In the genomic region with DNA sequence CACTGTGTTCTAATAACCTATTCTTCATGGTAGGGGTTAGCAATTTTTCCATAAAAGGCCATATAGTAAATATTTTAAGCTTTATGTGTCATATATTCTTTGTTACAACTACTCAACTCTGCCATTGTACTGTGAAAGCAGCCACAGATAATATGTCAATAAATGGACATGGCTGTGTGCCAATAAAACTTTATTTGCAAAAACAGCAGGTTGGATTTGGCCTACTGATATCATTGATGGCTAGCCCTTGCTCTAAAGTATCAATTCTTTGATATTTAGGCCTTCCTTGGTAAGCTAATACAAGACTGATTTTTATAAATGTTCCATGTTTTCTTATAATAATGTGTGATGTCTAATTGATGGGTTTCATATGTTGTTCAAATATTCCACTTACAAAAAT, we compare ENCODE assay signal across 31 cellular contexts.
DNase-seq lines count a peak whose midpoint lies in the region; ATAC-seq, FAIRE-seq and TF ChIP-seq lines count a peak whose summit lies in the region.
"Had no signal": no experiment of that assay in that cellular context is flagged by ENCODE, and none has a peak within 500 bp of the region (broad histone marks: within the 10 kb centered on the region; RNA-seq: fewer than 3 reads in every experiment).

No MANE protein-coding gene starts in this region.

- intact Hi-C loops in GM12878 (cut with micrococcal nuclease; ENCODE audit: unreplicated experiment) (no loop called here), K562 (cut with micrococcal nuclease) (no loop called here)

- TF ChIP-seq POLR2A in GM12878 (IDR thresholded peaks at IDR 0.05; ENCODE audit: low read depth, low read length) (no peak), K562 (conservative IDR thresholded peaks at IDR 0.05) (no peak)

- H3K27me3 ChIP-seq in GM12878 (replicated peaks in 1 of 2; ENCODE audit: control insufficient read depth in 2 of 2, insufficient read depth in 2 of 2, low read length in 1 of 2) = no peaks in the 10 kb centered on the region
- H3K27me3 ChIP-seq in K562 (ENCODE audit: control insufficient read depth in 2 of 2, insufficient read depth in 2 of 2, low read length in 2 of 2) = peaks cover 0 to 5% of the 10 kb centered on the region in 2 experiments; a peak in 1 of 5 replicates
- H3K27me3 ChIP-seq: BE2C; BLaER1; BLaER1 treated with 17β-estradiol and CSF1 and Interleukin-3, amounts not matched to agents 10 nM and 100 nM had no signal

- H3K9ac ChIP-seq in GM12878 (ENCODE audit: control insufficient read depth, insufficient read depth, low read length) (no peak overlapping the region), K562 (ENCODE audit: insufficient read depth in 1 of 2, low read depth in 2 of 2, low read length in 2 of 2) (no peak overlapping the region)
- H3K9ac ChIP-seq: BLaER1; BLaER1 treated with 17β-estradiol and CSF1 and Interleukin-3, amounts not matched to agents 10 nM and 100 nM had no signal

- DNase-seq in GM12878 (ENCODE audit: low read depth, low spot score) (no peak), K562 (ENCODE audit: extremely low read depth in 1 of 4, low spot score in 3 of 4) (no peak), hypothalamus (lab: John Stamatoyannopoulos, UW) (no peak)
- DNase-seq: 8988T; ACHN; AML-193; BE2C; C1 segment of cervical spinal cord; Caco-2; Calu3; CD4-positive, alpha-beta memory T cell; CD4-positive, alpha-beta T cell; CD4-positive, CD25-positive, alpha-beta regulatory T cell; CD8-positive, alpha-beta memory T cell; CD8-positive, alpha-beta T cell; COR-L47; DMS 273 treated with DMSO at 0.1 percent for 48 hours; DMS153; DMS53; DMS79; DMS79 treated with DMSO at 0.1 percent for 48 hours; DND-41; EL had no signal

- BruUV-seq in GM12878 (replicated peaks; lab: Mats Ljungman, UMichigan) (no TSS peak), K562 (replicated peaks; lab: Mats Ljungman, UMichigan) (no TSS peak)

- H3K4me1 ChIP-seq in GM12878 (ENCODE audit: control insufficient read depth, insufficient read depth, low read length) (no peaks in the 10 kb centered on the region), K562 (replicated peaks in 1 of 2; ENCODE audit: control insufficient read depth in 2 of 2, insufficient read depth in 2 of 2, low read length in 2 of 2) (no peaks in the 10 kb centered on the region)
- H3K4me1 ChIP-seq: A549, BE2C, Caco-2 had no signal

- POLR2A ChIA-PET in GM12878 (lab: Charles Lee) = no interaction called here
- POLR2A ChIA-PET in K562 (lab: Yijun Ruan, JAX) = no interaction called here

- H4K20me1 ChIP-seq in GM12878 (ENCODE audit: control insufficient read depth, insufficient read depth) (no peaks in the 10 kb centered on the region), K562 (replicated peaks; ENCODE audit: control insufficient read depth, insufficient read depth, low read length) (no peaks in the 10 kb centered on the region)
- H4K20me1 ChIP-seq: BLaER1; BLaER1 treated with 17β-estradiol and CSF1 and Interleukin-3, amounts not matched to agents 10 nM and 100 nM had no signal

- RAD21 ChIA-PET in GM12878 (lab: Charles Lee; ENCODE audit: unreplicated experiment) = no interaction called here

- H2AFZ ChIP-seq in GM12878 (ENCODE audit: control insufficient read depth, low read depth, low read length) = no peak overlapping the region
- H2AFZ ChIP-seq in K562 (ENCODE audit: low read depth, low read length) = no peak overlapping the region

- no peaks in the 10 kb centered on the region for H3K9me1 ChIP-seq in K562 (ENCODE audit: control insufficient read depth, insufficient read depth, low read length)

- H3K4me2 ChIP-seq in GM12878 (ENCODE audit: control insufficient read depth, insufficient read depth) (no peak overlapping the region), K562 (ENCODE audit: insufficient read depth, low read length) (no peak overlapping the region)
- H3K4me2 ChIP-seq: A549; BLaER1; BLaER1 treated with 17β-estradiol and CSF1 and Interleukin-3, amounts not matched to agents 10 nM and 100 nM had no signal

- H3K36me3 ChIP-seq in GM12878 (ENCODE audit: control insufficient read depth in 2 of 2, insufficient read depth in 2 of 2, low read length in 1 of 2) (no peaks in the 10 kb centered on the region), K562 (ENCODE audit: control insufficient read depth, insufficient read depth, low read length) (no peaks in the 10 kb centered on the region)
- H3K36me3 ChIP-seq: BE2C; BLaER1; BLaER1 treated with 17β-estradiol and CSF1 and Interleukin-3, amounts not matched to agents 10 nM and 100 nM had no signal

- TF ChIP-seq RAD21 in GM12878 (IDR thresholded peaks at IDR 0.05; ENCODE audit: insufficient read depth, low read depth, low read length) (no peak), K562 (CRISPR knock-in tag; conservative IDR thresholded peaks at IDR 0.05 in 1 of 2, IDR thresholded peaks at IDR 0.05 in 1 of 2) (no peak)

- ATAC-seq in GM12878 (no peak), K562 (no peak), HG03469 (IDR thresholded peaks at IDR 0.05; ENCODE audit: unreplicated experiment) (no peak)
- ATAC-seq: A549; CD8-positive, alpha-beta T cell had no signal

- TF ChIP-seq EP300 in GM12878 (IDR thresholded peaks at IDR 0.05; ENCODE audit: borderline replicate concordance in 1 of 2, control insufficient read depth in 1 of 2, low read depth in 2 of 2, low read length in 2 of 2) = no peak
- TF ChIP-seq EP300 in K562 (IDR thresholded peaks at IDR 0.05; ENCODE audit: low read length) = no peak

- H3K79me2 ChIP-seq in GM12878 (ENCODE audit: control insufficient read depth, insufficient read depth, low read length) = no peaks in the 10 kb centered on the region
- H3K79me2 ChIP-seq in K562 (ENCODE audit: control insufficient read depth, insufficient read depth, low read length) = no peaks in the 10 kb centered on the region

- FAIRE-seq in GM12878 (lab: Jason Lieb, UNC) (no peak), K562 (lab: Jason Lieb, UNC) (no peak)
- FAIRE-seq: A204.1, A549, D721Med had no signal

- H3K9me3 ChIP-seq in GM12878 (replicated peaks; ENCODE audit: control insufficient read depth, insufficient read depth, low read length) = no peaks in the 10 kb centered on the region
- H3K9me3 ChIP-seq in K562 (replicated peaks; ENCODE audit: control insufficient read depth, insufficient read depth, low read depth, low read length) = no peaks in the 10 kb centered on the region
- H3K9me3 ChIP-seq: A549, BE2C, BLaER1 had no signal

- SMC1A ChIA-PET in GM12878 (lab: Charles Lee; ENCODE audit: uncharacterized antibody, unreplicated experiment) = interaction anchor here (1.2 kb wide), 1 partner anchor 20 kb away, joined by 3 read pairs; no protein-coding TSS in a partner anchor

- H3K27ac ChIP-seq in GM12878 (ENCODE audit: control insufficient read depth, insufficient read depth) (no peak overlapping the region), K562 (ENCODE audit: extremely low read depth, low read depth, low read length) (no peak overlapping the region)
- H3K27ac ChIP-seq: 22Rv1; A549; BLaER1; BLaER1 treated with 17β-estradiol and CSF1 and Interleukin-3, amounts not matched to agents 10 nM and 100 nM; C4-2B had no signal

- CTCF ChIA-PET in GM12878 (lab: Yijun Ruan, JAX) = no interaction called here
- CTCF ChIA-PET in K562 (lab: Yijun Ruan, JAX; ENCODE audit: low intra/inter-chr PET ratio) = no interaction called here

- TF ChIP-seq CTCF in GM12878 (IDR thresholded peaks at IDR 0.05 in 2 of 3, conservative IDR thresholded peaks at IDR 0.05 in 1 of 3; ENCODE audit: control insufficient read depth in 2 of 3, extremely low read depth in 1 of 3, insufficient read depth in 1 of 3, low read depth in 3 of 3, low read length in 3 of 3) (no peak), K562 (IDR thresholded peaks at IDR 0.05 in 2 of 3, conservative IDR thresholded peaks at IDR 0.05 in 1 of 3; ENCODE audit: insufficient read depth in 2 of 3, low read depth in 1 of 3, low read length in 3 of 3) (no peak)

- in situ Hi-C loops in GM12878 (cut with MboI) (no loop called here), K562 (cut with MboI) (no loop called here)

- H3K4me3 ChIP-seq in GM12878 (no peak overlapping the region), K562 (no peak overlapping the region)
- H3K4me3 ChIP-seq: A549; BLaER1; BLaER1 treated with 17β-estradiol and CSF1 and Interleukin-3, amounts not matched to agents 10 nM and 100 nM had no signal

TF ChIP-seq in GM12878, 131 proteins besides CTCF, POLR2A, EP300 and RAD21 (continues in another document):
- no peak for TF ChIP-seq ZNF274 (IDR thresholded peaks at IDR 0.05; ENCODE audit: insufficient read depth, insufficient read length)

TF ChIP-seq in K562, 482 proteins besides CTCF, POLR2A, EP300 and RAD21 (continues in another document):
- 0 out of 2 replicates have a peak, but pooled peaks have one; percentile 8 for TF ChIP-seq NFIC (IDR thresholded peaks at IDR 0.05)

Comparison
In these comparisons a context has a peak if more than half of its experiments do, and no peak if none do; other contexts are left out.
1. Of the 99 proteins assayed by ChIP-seq in both K562 and GM12878: peak only in K562: NFIC; only in GM12878: none; in both: ZBTB40; in neither: 97.